1 cellular context compared by ENCODE assay signal in the genomic region with DNA sequence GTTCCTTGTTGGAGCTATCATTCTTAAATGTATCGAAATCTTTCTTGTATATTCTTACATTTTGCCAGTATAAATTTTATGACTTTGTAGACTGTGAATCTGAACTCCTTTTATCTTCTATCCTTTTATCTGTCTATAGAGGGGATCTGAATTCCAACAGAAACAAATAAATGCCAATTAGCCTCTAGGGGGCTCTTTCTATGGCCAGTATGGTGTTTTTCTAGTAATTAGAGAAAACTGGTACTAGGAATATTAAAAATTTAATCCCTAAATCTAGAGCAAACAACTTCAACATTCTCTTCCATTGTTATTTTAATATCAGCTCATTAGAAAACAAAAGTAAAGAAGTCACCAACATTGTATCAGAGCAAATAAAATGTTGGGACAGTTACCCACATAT.
TF ChIP-seq lines count a peak whose summit lies in the region.

No MANE protein-coding gene starts in this region.

TF ChIP-seq in SK-N-SH, 30 proteins besides CTCF, POLR2A, EP300 and RAD21 (continued from another document):
- TF ChIP-seq USF1 (IDR thresholded peaks at IDR 0.05; ENCODE audit: borderline replicate concordance, low read depth) (no peak), GATA2 (CRISPR knock-in tag; IDR thresholded peaks at IDR 0.05) (no peak), TCF12 (IDR thresholded peaks at IDR 0.05) (no peak), TEAD4 (IDR thresholded peaks at IDR 0.05; ENCODE audit: borderline replicate concordance, insufficient read depth) (no peak), POLR2AphosphoS5 (IDR thresholded peaks at IDR 0.05; ENCODE audit: low read depth, low read length) (no peak), NRF1 (IDR thresholded peaks at IDR 0.05; ENCODE audit: low read depth, low read length) (no peak), PBX3 (IDR thresholded peaks at IDR 0.05) (no peak), MEF2A (IDR thresholded peaks at IDR 0.05; ENCODE audit: borderline replicate concordance, low read depth) (no peak), RCOR1 (IDR thresholded peaks at IDR 0.05; ENCODE audit: low read length) (no peak), RXRA (IDR thresholded peaks at IDR 0.05; ENCODE audit: borderline replicate concordance, low read depth) (no peak), RFX5 (IDR thresholded peaks at IDR 0.05; ENCODE audit: low read length) (no peak), CHD2 (IDR thresholded peaks at IDR 0.05; ENCODE audit: low read length, partially characterized antibody) (no peak)
- TF ChIP-seq, protein P1, sequence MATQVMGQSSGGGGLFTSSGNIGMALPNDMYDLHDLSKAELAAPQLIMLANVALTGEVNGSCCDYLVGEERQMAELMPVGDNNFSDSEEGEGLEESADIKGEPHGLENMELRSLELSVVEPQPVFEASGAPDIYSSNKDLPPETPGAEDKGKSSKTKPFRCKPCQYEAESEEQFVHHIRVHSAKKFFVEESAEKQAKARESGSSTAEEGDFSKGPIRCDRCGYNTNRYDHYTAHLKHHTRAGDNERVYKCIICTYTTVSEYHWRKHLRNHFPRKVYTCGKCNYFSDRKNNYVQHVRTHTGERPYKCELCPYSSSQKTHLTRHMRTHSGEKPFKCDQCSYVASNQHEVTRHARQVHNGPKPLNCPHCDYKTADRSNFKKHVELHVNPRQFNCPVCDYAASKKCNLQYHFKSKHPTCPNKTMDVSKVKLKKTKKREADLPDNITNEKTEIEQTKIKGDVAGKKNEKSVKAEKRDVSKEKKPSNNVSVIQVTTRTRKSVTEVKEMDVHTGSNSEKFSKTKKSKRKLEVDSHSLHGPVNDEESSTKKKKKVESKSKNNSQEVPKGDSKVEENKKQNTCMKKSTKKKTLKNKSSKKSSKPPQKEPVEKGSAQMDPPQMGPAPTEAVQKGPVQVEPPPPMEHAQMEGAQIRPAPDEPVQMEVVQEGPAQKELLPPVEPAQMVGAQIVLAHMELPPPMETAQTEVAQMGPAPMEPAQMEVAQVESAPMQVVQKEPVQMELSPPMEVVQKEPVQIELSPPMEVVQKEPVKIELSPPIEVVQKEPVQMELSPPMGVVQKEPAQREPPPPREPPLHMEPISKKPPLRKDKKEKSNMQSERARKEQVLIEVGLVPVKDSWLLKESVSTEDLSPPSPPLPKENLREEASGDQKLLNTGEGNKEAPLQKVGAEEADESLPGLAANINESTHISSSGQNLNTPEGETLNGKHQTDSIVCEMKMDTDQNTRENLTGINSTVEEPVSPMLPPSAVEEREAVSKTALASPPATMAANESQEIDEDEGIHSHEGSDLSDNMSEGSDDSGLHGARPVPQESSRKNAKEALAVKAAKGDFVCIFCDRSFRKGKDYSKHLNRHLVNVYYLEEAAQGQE (IDR thresholded peaks at IDR 0.05; ENCODE audit: low read depth, low read length): no peak
